ENCODE assay signal across 26 cellular contexts in genomic region chr20:57579898-57580447, GRCh38. TPM values are rescaled to one million over a fixed set of nuclear protein-coding genes. Genes with fewer than 3 reads are reported as not detected.
DNase-seq lines count a peak whose midpoint lies in the region; ATAC-seq, FAIRE-seq and TF ChIP-seq lines count a peak whose summit lies in the region.
"Had no signal": no experiment of that assay in that cellular context is flagged by ENCODE, and none has a peak within 500 bp of the region (broad histone marks: within the 10 kb centered on the region; RNA-seq: fewer than 3 reads in every experiment).

No MANE protein-coding gene starts in this region.

- peaks cover 48 to 65% (median 55%) of the 10 kb centered on the region in 3 donors for H3K27me3 Mint-ChIP-seq in CD14-positive monocyte (ENCODE audit: low read depth in 3 of 3)
- peaks cover 17% of the 10 kb centered on the region for H3K27me3 Mint-ChIP-seq in chondrocyte (ENCODE audit: low read depth)

- H3K27ac Mint-ChIP-seq in CD14-positive monocyte (peak overlapping the region in 1 of 7 donors; percentile 55), chondrocyte (ENCODE audit: unreplicated experiment) (no peak overlapping the region)
- H3K27ac Mint-ChIP-seq: activated B cell treated with CpG ODN at 0.5 μM for 24 hours; activated CD4-positive, alpha-beta memory T cell treated with anti-CD3 and anti-CD28 coated beads, Interleukin-2, amount 10 ng/mL, durations not matched to agents 7 days and 5 days; IgD-negative memory B cell had no signal

- no peak for TF ChIP-seq CTCF in right lobe of liver (IDR thresholded peaks at IDR 0.05)
- no peak for TF ChIP-seq CTCF in sigmoid colon (IDR thresholded peaks at IDR 0.05)
- no peak for TF ChIP-seq CTCF in CD14-positive monocyte (IDR thresholded peaks at IDR 0.05)
- TF ChIP-seq CTCF in chondrocyte (IDR thresholded peaks at IDR 0.05): no peak

- H3K4me3 ChIP-seq in right lobe of liver (no peak overlapping the region), sigmoid colon (no peak overlapping the region), small intestine (ENCODE audit: low read depth in 1 of 2, low read length in 2 of 2) (no peak overlapping the region)
- H3K4me3 ChIP-seq: GM12878 had no signal

- H3K27me3 ChIP-seq in right lobe of liver (no peaks in the 10 kb centered on the region), sigmoid colon (no peaks in the 10 kb centered on the region), small intestine (ENCODE audit: control insufficient read depth in 2 of 2, insufficient read depth in 2 of 2, low read length in 2 of 2) (no peaks in the 10 kb centered on the region)

- 51% methylated on average over 18 of the region's 21 CpGs for WGBS in right lobe of liver (ENCODE audit: insufficient coverage, low coverage, low lambda C conversion rate, missing lambda C conversion rate)
- 7 to 27% methylated on average over 21 of the region's 21 CpGs for WGBS in sigmoid colon, 2 donors
- 11 to 29% (median 18%) methylated on average over 21 of the region's 21 CpGs for WGBS in small intestine, 3 donors

- intact Hi-C loops in right lobe of liver (cut with DNase I) (no loop called here), sigmoid colon (cut with DNase I) (loop anchor here (5.0 kb wide), 1 partner anchor 193 kb away; no protein-coding TSS in a partner anchor), CD14-positive monocyte (cut with micrococcal nuclease) (no loop called here)

- peak in 3 of 4 donors; percentile 23 to 66 (median 36) for TF ChIP-seq EP300 in sigmoid colon (IDR thresholded peaks at IDR 0.05)

- no peaks in the 10 kb centered on the region for H3K36me3 ChIP-seq in right lobe of liver
- no peaks in the 10 kb centered on the region for H3K36me3 ChIP-seq in sigmoid colon
- no peaks in the 10 kb centered on the region for H3K36me3 ChIP-seq in small intestine (ENCODE audit: control insufficient read depth in 2 of 2, insufficient read depth in 2 of 2, low read length in 2 of 2)

- no peak for ATAC-seq in right lobe of liver
- ATAC-seq: esophagus mucosa, GM12878 had no signal

- H3K9me3 Mint-ChIP-seq in CD14-positive monocyte (peaks cover 0 to 10% (median 4%) of the 10 kb centered on the region in 7 donors), chondrocyte (ENCODE audit: low read depth) (no peaks in the 10 kb centered on the region)
- H3K9me3 Mint-ChIP-seq: activated B cell treated with CpG ODN at 0.5 μM for 24 hours; activated CD4-positive, alpha-beta memory T cell treated with anti-CD3 and anti-CD28 coated beads, Interleukin-2, amount 10 ng/mL, durations not matched to agents 7 days and 5 days; IgD-negative memory B cell had no signal

- no peaks in the 10 kb centered on the region for H3K9me3 ChIP-seq in right lobe of liver
- no peaks in the 10 kb centered on the region for H3K9me3 ChIP-seq in sigmoid colon
- no peaks in the 10 kb centered on the region for H3K9me3 ChIP-seq in small intestine (ENCODE audit: control insufficient read depth, low read depth)
- H3K9me3 ChIP-seq: SK-N-SH had no signal

- peak; percentile 99 for FAIRE-seq in HTR-8/SVneo (lab: Jason Lieb, UNC)
- no peak for FAIRE-seq in small intestine (lab: Jason Lieb, UNC)
- FAIRE-seq: GM12878, RCC 7860 had no signal

- H3K4me1 Mint-ChIP-seq in CD14-positive monocyte: peaks cover 29% of the 10 kb centered on the region
- H3K4me1 Mint-ChIP-seq in chondrocyte (ENCODE audit: low read depth): peaks cover 19% of the 10 kb centered on the region
- H3K4me1 Mint-ChIP-seq: activated B cell treated with CpG ODN at 0.5 μM for 24 hours; activated CD4-positive, alpha-beta memory T cell treated with anti-CD3 and anti-CD28 coated beads, Interleukin-2, amount 10 ng/mL, durations not matched to agents 7 days and 5 days had no signal

- DNase-seq in HTR-8/SVneo (ENCODE audit: insufficient read length, low spot score) (peak; percentile 96), amniotic epithelial cell (ENCODE audit: low read depth) (peak; percentile 62), right lobe of liver (peak in 1 of 3 donors; percentile 38), sigmoid colon (peak; percentile 73), CD14-positive monocyte (ENCODE audit: low spot score) (no peak), chondrocyte (ENCODE audit: low spot score) (no peak), small intestine (no peak), germinal center (ENCODE audit: low spot score) (no peak)
- DNase-seq: activated B cell treated with CpG ODN at 0.5 μM for 24 hours; activated CD4-positive, alpha-beta memory T cell treated with anti-CD3 and anti-CD28 coated beads, Interleukin-2, amount 10 ng/mL, durations not matched to agents 7 days and 5 days; activated naive CD4-positive, alpha-beta T cell; activated T-cell treated with anti-CD3 and anti-CD28 coated beads for 4 hours; anterior cingulate cortex; DMS153; left cardiac atrium; NCI-H187; NCI-H345; SK-N-SH had no signal

- H3K27ac ChIP-seq in right lobe of liver: peak overlapping the region in 2 of 3 donors; percentile 7 to 47
- peak overlapping the region in 3 of 4 donors; percentile 48 to 79 (median 75) for H3K27ac ChIP-seq in sigmoid colon
- H3K27ac ChIP-seq in small intestine (ENCODE audit: low read depth in 1 of 2, low read length in 1 of 2): no peak overlapping the region

- TF ChIP-seq POLR2A in right lobe of liver (IDR thresholded peaks at IDR 0.05) (no peak), sigmoid colon (IDR thresholded peaks at IDR 0.05) (no peak)

- H3K4me3 Mint-ChIP-seq in CD14-positive monocyte: peak overlapping the region in 1 of 2 donors; percentile 77
- H3K4me3 Mint-ChIP-seq in chondrocyte (ENCODE audit: unreplicated experiment): no peak overlapping the region
- H3K4me3 Mint-ChIP-seq: activated B cell treated with CpG ODN at 0.5 μM for 24 hours; activated CD4-positive, alpha-beta memory T cell treated with anti-CD3 and anti-CD28 coated beads, Interleukin-2, amount 10 ng/mL, durations not matched to agents 7 days and 5 days; IgD-negative memory B cell had no signal

- H3K4me1 ChIP-seq in right lobe of liver: peaks cover 0 to 42% (median 15%) of the 10 kb centered on the region in 4 donors
- peaks cover 0 to 47% (median 42%) of the 10 kb centered on the region in 4 donors for H3K4me1 ChIP-seq in sigmoid colon
- peaks cover 3 to 10% of the 10 kb centered on the region in 2 donors for H3K4me1 ChIP-seq in small intestine (ENCODE audit: control insufficient read depth in 2 of 2, insufficient read depth in 1 of 2, low read depth in 1 of 2, low read length in 1 of 2)

- H3K36me3 Mint-ChIP-seq in CD14-positive monocyte: peaks cover 2 to 4% of the 10 kb centered on the region in 2 donors
- no peaks in the 10 kb centered on the region for H3K36me3 Mint-ChIP-seq in chondrocyte (ENCODE audit: low read depth)
- H3K36me3 Mint-ChIP-seq: IgD-negative memory B cell had no signal

RNA-seq across cellular contexts. Expression of gene PCK1, which starts 19.1 kb away (rescaled TPM):
- total RNA-seq in right lobe of liver (1,000 to 10,000 TPM in 2 of 6 experiments, 100 to 1,000 TPM in 4; 187 to 1,757 (median 778) TPM), sigmoid colon (1 to 10 TPM in 1 of 4 donors, under 1 TPM in 3; 0.33 to 7.5 (median 0.48) TPM), chondrocyte (not detected in 3 replicates)
- polyA plus RNA-seq in sigmoid colon (100 to 1,000 TPM in 1 of 3 donors, 10 to 100 TPM in 2; 40.4 to 334 (median 85.9) TPM), CD14-positive monocyte (not detected), small intestine (100 to 1,000 TPM in 2 of 3 donors, 10 to 100 TPM in 1; 29.6 to 439 (median 165) TPM)
- total RNA-seq: activated B cell treated with CpG ODN at 0.5 μM for 24 hours; activated CD4-positive, alpha-beta memory T cell treated with anti-CD3 and anti-CD28 coated beads, Interleukin-2, amount 10 ng/mL, durations not matched to agents 7 days and 5 days; glomerular endothelial cell; pulmonary artery endothelial cell had no signal
- polyA plus RNA-seq: AG04450, IgD-negative memory B cell, SK-N-SH had no signal

RNA-seq across cellular contexts. Expression of gene ZBP1, which starts 40.3 kb away (rescaled TPM):
- under 1 TPM in 4 of 6 experiments, not detected in 2; 0.14 to 0.75 (median 0.36) TPM for total RNA-seq in right lobe of liver
- under 1 TPM in 2 of 4 donors, not detected in 2; 0.36 to 0.49 TPM for total RNA-seq in sigmoid colon
- polyA plus RNA-seq in sigmoid colon: 10 to 100 TPM in 1 of 3 donors, 1 to 10 TPM in 2; 1.2 to 17.2 (median 5.3) TPM
- polyA plus RNA-seq in CD14-positive monocyte: 1 to 10 TPM; 2.8 to 3.0 TPM
- total RNA-seq in chondrocyte: not detected in 3 replicates
- 1 to 10 TPM in 2 of 3 donors, under 1 TPM in 1; 0.45 to 2.7 (median 2.7) TPM for polyA plus RNA-seq in small intestine
- total RNA-seq: glomerular endothelial cell, pulmonary artery endothelial cell had no signal
- polyA plus RNA-seq: AG04450, neural cell, SK-N-SH had no signal

RNA-seq across cellular contexts. Expression of gene CTCFL, which starts 55.0 kb away (rescaled TPM):
- total RNA-seq in right lobe of liver (under 1 TPM in 4 of 6 experiments, not detected in 2; 0.09 to 0.50 (median 0.33) TPM), sigmoid colon (under 1 TPM in 1 of 4 donors, not detected in 3; 0.36 TPM), chondrocyte (not detected in 3 replicates)
- polyA plus RNA-seq in sigmoid colon (not detected), CD14-positive monocyte (not detected), small intestine (under 1 TPM in 1 of 3 donors, not detected in 2; 0.03 TPM)
- total RNA-seq: activated B cell treated with CpG ODN at 0.5 μM for 24 hours; activated CD4-positive, alpha-beta memory T cell treated with anti-CD3 and anti-CD28 coated beads, Interleukin-2, amount 10 ng/mL, durations not matched to agents 7 days and 5 days; esophagus mucosa; glomerular endothelial cell; left cardiac atrium; pulmonary artery endothelial cell had no signal
- polyA plus RNA-seq: AG04450, IgD-negative memory B cell, neural cell, SK-N-SH had no signal

Comparison
In these comparisons a context has a peak if more than half of its experiments do, and no peak if none do; other contexts are left out.
1. DNase-seq: peak in HTR-8/SVneo (single experiment), amniotic epithelial cell (single experiment) and sigmoid colon (single experiment); none in CD14-positive monocyte (single experiment), chondrocyte (single experiment), small intestine (single experiment) and germinal center (single experiment).
2. H3K27ac ChIP-seq: peak in right lobe of liver (2 of 3) and sigmoid colon (3 of 4); none in small intestine (0 of 2).
3. RNA of gene PCK1, which starts 19.1 kb away (total RNA-seq): 187 to 1,757 TPM in right lobe of liver; 0.33 to 7.5 TPM in sigmoid colon and not detected in chondrocyte; every median in the first group is over 10 times any median in the second.